ENCODE assay signal across 13 cellular contexts in the genomic region with DNA sequence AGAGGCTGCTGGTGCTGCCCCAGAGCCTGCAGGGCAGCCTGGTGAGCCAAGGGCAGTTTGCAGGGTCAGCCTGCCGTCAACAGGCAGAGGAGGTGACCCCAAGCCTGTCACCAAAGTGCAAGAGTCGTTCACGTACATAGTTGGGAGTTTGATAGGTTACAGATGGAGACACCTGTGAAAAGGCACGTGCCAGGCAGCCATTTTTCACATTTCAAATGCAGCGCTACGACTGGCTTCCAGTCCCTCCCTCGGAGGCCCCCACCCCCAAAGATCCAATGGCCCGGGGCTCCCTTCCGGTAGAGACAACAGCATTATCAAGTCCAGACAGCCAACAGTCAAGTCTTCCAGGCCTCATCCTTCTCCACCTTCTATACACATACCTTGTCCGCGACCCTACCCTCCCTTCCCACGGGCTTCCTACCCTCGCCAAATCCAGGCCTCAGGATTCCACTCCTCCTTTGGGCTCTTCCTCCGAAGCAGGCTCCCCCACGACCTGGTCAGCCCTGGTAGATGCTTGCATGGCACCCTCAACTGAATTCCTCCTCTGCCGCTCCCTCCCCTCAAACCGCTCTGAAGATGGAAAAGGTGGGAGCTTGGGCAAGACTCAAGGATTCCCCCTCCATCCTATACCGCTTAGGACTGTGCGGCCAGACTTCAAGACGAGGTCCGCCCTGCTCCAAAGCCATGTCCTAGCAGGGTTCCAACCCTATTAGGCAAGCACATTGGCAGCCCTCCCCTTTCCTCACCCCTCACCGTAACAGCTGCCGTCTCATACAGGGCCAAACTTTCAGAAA. TPM values are rescaled to one million over a fixed set of nuclear protein-coding genes. Genes with fewer than 3 reads are reported as not detected.
DNase-seq lines count a peak whose midpoint lies in the region; ATAC-seq and TF ChIP-seq lines count a peak whose summit lies in the region.
"Had no signal": no experiment of that assay in that cellular context is flagged by ENCODE, and none has a peak within 500 bp of the region (broad histone marks: within the 10 kb centered on the region; RNA-seq: fewer than 3 reads in every experiment).

No MANE protein-coding gene starts in this region.

- DNase-seq in activated naive CD8-positive, alpha-beta T cell treated with anti-CD3 and anti-CD28 coated beads, Interleukin-2, amount 50 U/mL, for 24 hours = no peak
- DNase-seq in naive thymus-derived CD8-positive, alpha-beta T cell = no peak
- DNase-seq in trophoblast cell = no peak
- DNase-seq in NCI-H510A (lab: John Stamatoyannopoulos, UW) = no peak
- DNase-seq in HK-2 (ENCODE audit: unreplicated experiment) = no peak
- DNase-seq: CD4-positive, CD25-positive, alpha-beta regulatory T cell; NCI-H345 had no signal

- H3K23ac ChIP-seq in trophoblast cell (ENCODE audit: low read length) = no peak overlapping the region

- no peaks in the 10 kb centered on the region for H3K27me3 Mint-ChIP-seq in activated naive CD8-positive, alpha-beta T cell treated with anti-CD3 and anti-CD28 coated beads, Interleukin-2, amount 50 U/mL, for 24 hours
- H3K27me3 Mint-ChIP-seq in naive thymus-derived CD8-positive, alpha-beta T cell = no peaks in the 10 kb centered on the region
- H3K27me3 Mint-ChIP-seq: CD4-positive, CD25-positive, alpha-beta regulatory T cell had no signal

- no peak overlapping the region for H4K91ac ChIP-seq in trophoblast cell (ENCODE audit: low read depth, low read length)

- H2BK12ac ChIP-seq in trophoblast cell (ENCODE audit: low read length) = no peak overlapping the region

- H3K9me3 Mint-ChIP-seq in activated naive CD8-positive, alpha-beta T cell treated with anti-CD3 and anti-CD28 coated beads, Interleukin-2, amount 50 U/mL, for 24 hours = no peaks in the 10 kb centered on the region
- no peaks in the 10 kb centered on the region for H3K9me3 Mint-ChIP-seq in naive thymus-derived CD8-positive, alpha-beta T cell
- H3K9me3 Mint-ChIP-seq: activated T-helper 2 cell treated with anti-CD3 and anti-CD28 coated beads, Interferon-gamma antibody, Interleukin-2, Interleukin-4, amounts not matched to agents 10 μg/mL and 5 μg/mL and 100 μg/mL, durations not matched to agents 14 hours and 24 hours and 36 hours; CD4-positive, CD25-positive, alpha-beta regulatory T cell had no signal

- H3K27ac Mint-ChIP-seq in activated naive CD8-positive, alpha-beta T cell treated with anti-CD3 and anti-CD28 coated beads, Interleukin-2, amount 50 U/mL, for 24 hours = no peak overlapping the region
- H3K27ac Mint-ChIP-seq in naive thymus-derived CD8-positive, alpha-beta T cell = peak overlapping the region in 9 of 10 donors; percentile 23 to 89 (median 61)
- H3K27ac Mint-ChIP-seq: activated T-helper 2 cell treated with anti-CD3 and anti-CD28 coated beads, Interferon-gamma antibody, Interleukin-2, Interleukin-4, amounts not matched to agents 10 μg/mL and 5 μg/mL and 100 μg/mL, durations not matched to agents 14 hours and 24 hours and 36 hours had no signal

- H2BK120ac ChIP-seq in trophoblast cell (ENCODE audit: insufficient read depth, low read length, poor library complexity) = no peak overlapping the region

- TF ChIP-seq CTCF in 22Rv1 (IDR thresholded peaks at IDR 0.05) = no peak

- peak overlapping the region; percentile 4 for H3K4me3 Mint-ChIP-seq in activated naive CD8-positive, alpha-beta T cell treated with anti-CD3 and anti-CD28 coated beads, Interleukin-2, amount 50 U/mL, for 24 hours
- peak overlapping the region in 3 of 10 donors; percentile 21 to 45 (median 23) for H3K4me3 Mint-ChIP-seq in naive thymus-derived CD8-positive, alpha-beta T cell

- H3K9ac ChIP-seq in trophoblast cell (ENCODE audit: low read length) = no peak overlapping the region

- no peak overlapping the region for H3K4ac ChIP-seq in trophoblast cell (ENCODE audit: low read depth, low read length)

- no peak overlapping the region for H3K4me2 ChIP-seq in trophoblast cell (ENCODE audit: low read length)

- POLR2A ChIA-PET in naive thymus-derived CD8-positive, alpha-beta T cell (lab: Charles Lee) = interaction anchor here (1.5 to 4.9 kb wide), 3 partner anchors 9 to 13 kb away, joined by 6 to 51 read pairs (median 31); partner anchors contain the start of gene HNRNPH1

- no peak overlapping the region for H3K14ac ChIP-seq in trophoblast cell (ENCODE audit: low read length)

- H3K36me3 Mint-ChIP-seq in activated naive CD8-positive, alpha-beta T cell treated with anti-CD3 and anti-CD28 coated beads, Interleukin-2, amount 50 U/mL, for 24 hours (ENCODE audit: low read depth) = peaks cover 56% of the 10 kb centered on the region
- H3K36me3 Mint-ChIP-seq in naive thymus-derived CD8-positive, alpha-beta T cell = peaks cover 5 to 87% (median 29%) of the 10 kb centered on the region in 3 donors

- H3K36me3 ChIP-seq in trophoblast cell (ENCODE audit: control insufficient read depth in 1 of 2, insufficient read depth in 2 of 2, low read length in 2 of 2) = peaks cover 67 to 85% of the 10 kb centered on the region in 2 experiments

- TF ChIP-seq POLR2A in GM18526 (IDR thresholded peaks at IDR 0.05; ENCODE audit: extremely low read depth, insufficient read length) = peak; percentile 33

- H2AK5ac ChIP-seq in trophoblast cell (ENCODE audit: low read length) = no peak overlapping the region

- no peak overlapping the region for H4K8ac ChIP-seq in trophoblast cell (ENCODE audit: low read depth, low read length)

- H3K79me1 ChIP-seq in trophoblast cell (ENCODE audit: low read length) = no peaks in the 10 kb centered on the region

- H2BK5ac ChIP-seq in trophoblast cell (ENCODE audit: low read depth, low read length, poor library complexity) = no peak overlapping the region

- no peak overlapping the region for H4K12ac ChIP-seq in trophoblast cell (ENCODE audit: low read depth, low read length)

- no peak overlapping the region for H2AFZ ChIP-seq in trophoblast cell (ENCODE audit: insufficient read depth, low read length, poor library complexity)

- H3K27ac ChIP-seq in 22Rv1 (peak overlapping the region; percentile 21; the same call in 1 of the 2 replicates), trophoblast cell (ENCODE audit: low read depth, low read length) (no peak overlapping the region)
- H3K27ac ChIP-seq: SJSA1, skin epidermis had no signal

- no peaks in the 10 kb centered on the region for H3K79me2 ChIP-seq in trophoblast cell (ENCODE audit: control insufficient read depth, insufficient read depth, low read length, poor library complexity)

- H3K4me3 ChIP-seq in trophoblast cell (ENCODE audit: low read depth, low read length) = no peak overlapping the region
- H3K4me3 ChIP-seq: SJSA1, skin epidermis had no signal

- WGBS in trophoblast cell (ENCODE audit: extremely low coverage, insufficient coverage, insufficient read length) = no CpG with 5 or more reads among the region's 23 CpGs

- H3K4me1 Mint-ChIP-seq in activated naive CD8-positive, alpha-beta T cell treated with anti-CD3 and anti-CD28 coated beads, Interleukin-2, amount 50 U/mL, for 24 hours = peaks cover 23% of the 10 kb centered on the region
- peaks cover 27 to 69% (median 65%) of the 10 kb centered on the region in 4 donors for H3K4me1 Mint-ChIP-seq in naive thymus-derived CD8-positive, alpha-beta T cell

- H3K9me3 ChIP-seq in trophoblast cell (ENCODE audit: insufficient read depth, low read depth, low read length) = no peaks in the 10 kb centered on the region
- H3K9me3 ChIP-seq: SJSA1 had no signal

- no peaks in the 10 kb centered on the region for H3K27me3 ChIP-seq in trophoblast cell (ENCODE audit: insufficient read depth, low read length)
- H3K27me3 ChIP-seq: SJSA1 had no signal

- peaks cover 0 to 2% of the 10 kb centered on the region in 2 experiments for H3K4me1 ChIP-seq in trophoblast cell (ENCODE audit: control insufficient read depth in 1 of 2, insufficient read depth in 2 of 2, low read length in 2 of 2)
- H3K4me1 ChIP-seq: SJSA1 had no signal

- H3K18ac ChIP-seq in trophoblast cell (ENCODE audit: low read length) = no peak overlapping the region

- ATAC-seq in activated naive CD8-positive, alpha-beta T cell treated with anti-CD3 and anti-CD28 coated beads, Interleukin-2, amount 50 U/mL, for 24 hours = no peak
- ATAC-seq in naive thymus-derived CD8-positive, alpha-beta T cell = no peak
- ATAC-seq in GM19324 (IDR thresholded peaks at IDR 0.05; ENCODE audit: low FRiP score, unreplicated experiment) = no peak

RNA-seq across cellular contexts. Expression of gene HNRNPH1, which starts 13.2 kb away (rescaled TPM):
- total RNA-seq in naive thymus-derived CD8-positive, alpha-beta T cell = 1,000 to 10,000 TPM; 1,803 to 1,897 TPM
- 100 to 1,000 TPM in 2 of 3 donors, 10 to 100 TPM in 1; 97.0 to 120 (median 104) TPM for polyA plus RNA-seq in naive thymus-derived CD8-positive, alpha-beta T cell
- polyA plus RNA-seq in trophoblast cell (2013) = 408 and 418 TPM in 2 replicates

RNA-seq across cellular contexts. Expression of gene RUFY1, which starts 60.0 kb away (rescaled TPM):
- total RNA-seq in naive thymus-derived CD8-positive, alpha-beta T cell = 10 to 100 TPM; 62.3 to 63.4 TPM
- polyA plus RNA-seq in naive thymus-derived CD8-positive, alpha-beta T cell = 10 to 100 TPM; 27.9 to 35.3 (median 30.5) TPM
- polyA plus RNA-seq in trophoblast cell (2013) = 19.2 and 20.4 TPM in 2 replicates
